In the genomic region with DNA sequence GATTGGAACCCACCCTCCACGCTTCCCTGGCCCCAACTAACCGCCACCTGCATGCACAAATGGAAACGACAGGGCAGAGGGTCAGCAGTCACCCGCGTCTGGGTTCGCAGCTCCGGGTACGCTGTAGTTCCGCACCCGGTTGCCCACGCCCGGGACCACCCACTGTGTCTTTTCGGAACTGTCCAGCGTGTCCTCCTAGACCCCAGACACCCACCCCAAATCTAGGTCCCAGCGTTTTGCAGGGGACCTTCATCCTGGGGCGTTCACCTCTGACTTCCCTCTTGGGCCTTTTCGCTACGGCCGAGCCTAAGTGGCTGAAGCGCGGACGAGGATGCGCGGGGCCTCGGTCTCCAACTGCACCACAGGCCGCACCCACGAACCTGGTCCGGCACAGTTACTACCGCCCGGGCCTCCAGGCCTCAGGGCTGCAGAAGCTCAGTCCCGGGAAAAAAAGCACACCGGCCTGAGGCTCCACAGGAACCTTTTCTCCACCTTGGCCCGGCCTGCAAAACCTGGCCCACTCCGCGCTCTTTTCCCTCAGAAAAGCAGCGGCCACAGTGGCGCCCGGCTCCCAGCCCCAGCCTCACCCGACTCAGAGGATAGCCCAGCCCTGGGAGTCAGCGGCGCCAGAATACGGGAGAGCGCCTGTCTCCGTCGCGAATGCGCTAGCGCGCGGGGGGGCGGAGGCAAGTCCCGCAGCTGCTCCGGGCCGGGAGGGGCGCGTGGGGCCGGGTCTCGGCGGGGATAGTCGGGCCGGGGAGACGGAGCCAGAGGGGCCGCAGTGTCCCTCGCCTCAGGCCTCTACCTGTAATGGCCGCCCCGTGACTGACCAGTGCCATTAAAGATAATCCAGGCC, we compare ENCODE assay signal across 1 cellular context.
TF ChIP-seq lines count a peak whose summit lies in the region.

Gene ZFP30 (minus strand): TSS at position 633 of the 856 bp plus-strand sequence. CDS start 7,643 bp downstream, outside the sequence.

TF ChIP-seq in HepG2, 621 proteins besides CTCF, POLR2A, EP300 and RAD21 (continued from another document and continues in another):
- peak; percentile 22 for TF ChIP-seq CBX1 (IDR thresholded peaks at IDR 0.05; ENCODE audit: low read depth)
- TF ChIP-seq ZNF501 (CRISPR knock-in tag; IDR thresholded peaks at IDR 0.05), result peak; percentile 84; the same call in 1 of the 2 replicates
- TF ChIP-seq RXRA (CRISPR knock-in tag; IDR thresholded peaks at IDR 0.05), result peak; percentile 14; the same call in 1 of the 2 replicates
- peak; percentile 43; the same call in 1 of the 2 replicates for TF ChIP-seq GLI4 (CRISPR knock-in tag; IDR thresholded peaks at IDR 0.05; ENCODE audit: borderline replicate concordance)
- peak; percentile 12; the same call in 1 of the 2 replicates for TF ChIP-seq ARID5B (CRISPR knock-in tag; IDR thresholded peaks at IDR 0.05)
- TF ChIP-seq KLF11 (CRISPR knock-in tag; IDR thresholded peaks at IDR 0.05), result no peak
- TF ChIP-seq EZH2 (conservative IDR thresholded peaks at IDR 0.05; ENCODE audit: low read depth, low read length), result no peak
- 0 out of 2 replicates have a peak, but pooled peaks have one; percentile 40 for TF ChIP-seq E2F1 (CRISPR knock-in tag; IDR thresholded peaks at IDR 0.05)
- no peak; the same call in 1 of the 2 replicates for TF ChIP-seq ZNF761 (CRISPR knock-in tag; conservative IDR thresholded peaks at IDR 0.05)
- peak; percentile 57; the same call in 1 of the 2 replicates for TF ChIP-seq BORCS8-MEF2B (CRISPR knock-in tag; IDR thresholded peaks at IDR 0.05)
- TF ChIP-seq GATAD1 (CRISPR knock-in tag; IDR thresholded peaks at IDR 0.05), result no peak
- TF ChIP-seq, protein P1, sequence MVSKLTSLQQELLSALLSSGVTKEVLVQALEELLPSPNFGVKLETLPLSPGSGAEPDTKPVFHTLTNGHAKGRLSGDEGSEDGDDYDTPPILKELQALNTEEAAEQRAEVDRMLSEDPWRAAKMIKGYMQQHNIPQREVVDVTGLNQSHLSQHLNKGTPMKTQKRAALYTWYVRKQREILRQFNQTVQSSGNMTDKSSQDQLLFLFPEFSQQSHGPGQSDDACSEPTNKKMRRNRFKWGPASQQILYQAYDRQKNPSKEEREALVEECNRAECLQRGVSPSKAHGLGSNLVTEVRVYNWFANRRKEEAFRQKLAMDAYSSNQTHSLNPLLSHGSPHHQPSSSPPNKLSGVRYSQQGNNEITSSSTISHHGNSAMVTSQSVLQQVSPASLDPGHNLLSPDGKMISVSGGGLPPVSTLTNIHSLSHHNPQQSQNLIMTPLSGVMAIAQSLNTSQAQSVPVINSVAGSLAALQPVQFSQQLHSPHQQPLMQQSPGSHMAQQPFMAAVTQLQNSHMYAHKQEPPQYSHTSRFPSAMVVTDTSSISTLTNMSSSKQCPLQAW (CRISPR knock-in tag; IDR thresholded peaks at IDR 0.05), result peak; percentile 58; the same call in 1 of the 2 replicates
- TF ChIP-seq, protein P2, sequence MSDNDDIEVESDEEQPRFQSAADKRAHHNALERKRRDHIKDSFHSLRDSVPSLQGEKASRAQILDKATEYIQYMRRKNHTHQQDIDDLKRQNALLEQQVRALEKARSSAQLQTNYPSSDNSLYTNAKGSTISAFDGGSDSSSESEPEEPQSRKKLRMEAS (IDR thresholded peaks at IDR 0.05), result peak; percentile 36; the same call in 1 of the 2 replicates
- TF ChIP-seq RBAK (CRISPR knock-in tag; IDR thresholded peaks at IDR 0.05), result no peak
- TF ChIP-seq CCDC6 (CRISPR knock-in tag; IDR thresholded peaks at IDR 0.05), result no peak; the same call in 1 of the 2 replicates
- peak; percentile 21; the same call in 1 of the 2 replicates for TF ChIP-seq ETV6 (CRISPR knock-in tag; conservative IDR thresholded peaks at IDR 0.05)
- TF ChIP-seq ZNF780A (CRISPR knock-in tag; IDR thresholded peaks at IDR 0.05), result 0 out of 2 replicates have a peak, but pooled peaks have one; percentile 31
- peak; percentile 98 for TF ChIP-seq PHF8 (CRISPR knock-in tag; IDR thresholded peaks at IDR 0.05)
- no peak for TF ChIP-seq CREB1 (IDR thresholded peaks at IDR 0.05)
- 0 out of 2 replicates have a peak, but pooled peaks have one; percentile 4 for TF ChIP-seq CREB1 (CRISPR knock-in tag; IDR thresholded peaks at IDR 0.05)
- peak; percentile 12 for TF ChIP-seq ZNF317 (CRISPR knock-in tag; IDR thresholded peaks at IDR 0.05)
- no peak for TF ChIP-seq RELA (CRISPR knock-in tag; IDR thresholded peaks at IDR 0.05)
- peak; percentile 59; the same call in 1 of the 2 replicates for TF ChIP-seq ZNF850 (CRISPR knock-in tag; conservative IDR thresholded peaks at IDR 0.05)
- peak; percentile 82; the same call in 1 of the 2 replicates for TF ChIP-seq WIZ (CRISPR knock-in tag; IDR thresholded peaks at IDR 0.05)
- TF ChIP-seq ZFP91 (CRISPR knock-in tag; IDR thresholded peaks at IDR 0.05; ENCODE audit: borderline replicate concordance), result peak; percentile 53; the same call in 1 of the 2 replicates
- TF ChIP-seq, protein P3, sequence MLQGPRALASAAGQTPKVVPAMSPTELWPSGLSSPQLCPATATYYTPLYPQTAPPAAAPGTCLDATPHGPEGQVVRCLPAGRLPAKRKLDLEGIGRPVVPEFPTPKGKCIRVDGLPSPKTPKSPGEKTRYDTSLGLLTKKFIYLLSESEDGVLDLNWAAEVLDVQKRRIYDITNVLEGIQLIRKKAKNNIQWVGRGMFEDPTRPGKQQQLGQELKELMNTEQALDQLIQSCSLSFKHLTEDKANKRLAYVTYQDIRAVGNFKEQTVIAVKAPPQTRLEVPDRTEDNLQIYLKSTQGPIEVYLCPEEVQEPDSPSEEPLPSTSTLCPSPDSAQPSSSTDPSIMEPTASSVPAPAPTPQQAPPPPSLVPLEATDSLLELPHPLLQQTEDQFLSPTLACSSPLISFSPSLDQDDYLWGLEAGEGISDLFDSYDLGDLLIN (CRISPR knock-in tag; IDR thresholded peaks at IDR 0.05; ENCODE audit: borderline replicate concordance), result peak; percentile 60; the same call in 1 of the 2 replicates
- TF ChIP-seq POGZ (CRISPR knock-in tag; IDR thresholded peaks at IDR 0.05), result no peak; the same call in 1 of the 2 replicates
- no peak for TF ChIP-seq MLXIP (CRISPR knock-in tag; IDR thresholded peaks at IDR 0.05; ENCODE audit: borderline replicate concordance)
- no peak for TF ChIP-seq MZF1 (CRISPR knock-in tag; IDR thresholded peaks at IDR 0.05; ENCODE audit: borderline replicate concordance)
- TF ChIP-seq, protein P4, sequence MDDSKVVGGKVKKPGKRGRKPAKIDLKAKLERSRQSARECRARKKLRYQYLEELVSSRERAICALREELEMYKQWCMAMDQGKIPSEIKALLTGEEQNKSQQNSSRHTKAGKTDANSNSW (CRISPR knock-in tag; IDR thresholded peaks at IDR 0.05; ENCODE audit: borderline replicate concordance), result 0 out of 2 replicates have a peak, but pooled peaks have one; percentile 75
- TF ChIP-seq, protein P5, sequence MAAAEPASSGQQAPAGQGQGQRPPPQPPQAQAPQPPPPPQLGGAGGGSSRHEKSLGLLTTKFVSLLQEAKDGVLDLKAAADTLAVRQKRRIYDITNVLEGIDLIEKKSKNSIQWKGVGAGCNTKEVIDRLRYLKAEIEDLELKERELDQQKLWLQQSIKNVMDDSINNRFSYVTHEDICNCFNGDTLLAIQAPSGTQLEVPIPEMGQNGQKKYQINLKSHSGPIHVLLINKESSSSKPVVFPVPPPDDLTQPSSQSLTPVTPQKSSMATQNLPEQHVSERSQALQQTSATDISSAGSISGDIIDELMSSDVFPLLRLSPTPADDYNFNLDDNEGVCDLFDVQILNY (CRISPR knock-in tag; conservative IDR thresholded peaks at IDR 0.05), result no peak; the same call in 1 of the 2 replicates
- TF ChIP-seq GATA4 (IDR thresholded peaks at IDR 0.05; ENCODE audit: borderline replicate concordance, low read depth), result 0 out of 2 replicates have a peak, but pooled peaks have one; percentile 69
- TF ChIP-seq ZNF597 (CRISPR knock-in tag; IDR thresholded peaks at IDR 0.05), result no peak
- no peak for TF ChIP-seq ZNF143 (CRISPR knock-in tag; IDR thresholded peaks at IDR 0.05)
- TF ChIP-seq CSRNP1 (CRISPR knock-in tag; IDR thresholded peaks at IDR 0.05), result no peak; the same call in 1 of the 2 replicates
- 0 out of 2 replicates have a peak, but pooled peaks have one; percentile 13 for TF ChIP-seq KDM4B (CRISPR knock-in tag; IDR thresholded peaks at IDR 0.05)
- peak; percentile 31; the same call in 1 of the 2 replicates for TF ChIP-seq KLF12 (CRISPR knock-in tag; IDR thresholded peaks at IDR 0.05; ENCODE audit: borderline replicate concordance)
- TF ChIP-seq REPIN1 (CRISPR knock-in tag; IDR thresholded peaks at IDR 0.05; ENCODE audit: borderline replicate concordance, low read depth), result peak; percentile 15; the same call in 1 of the 2 replicates
- peak; percentile 35; the same call in 1 of the 2 replicates for TF ChIP-seq ZNF616 (CRISPR knock-in tag; IDR thresholded peaks at IDR 0.05; ENCODE audit: low read depth)
